8 cellular contexts compared by ENCODE assay signal in the genomic region with DNA sequence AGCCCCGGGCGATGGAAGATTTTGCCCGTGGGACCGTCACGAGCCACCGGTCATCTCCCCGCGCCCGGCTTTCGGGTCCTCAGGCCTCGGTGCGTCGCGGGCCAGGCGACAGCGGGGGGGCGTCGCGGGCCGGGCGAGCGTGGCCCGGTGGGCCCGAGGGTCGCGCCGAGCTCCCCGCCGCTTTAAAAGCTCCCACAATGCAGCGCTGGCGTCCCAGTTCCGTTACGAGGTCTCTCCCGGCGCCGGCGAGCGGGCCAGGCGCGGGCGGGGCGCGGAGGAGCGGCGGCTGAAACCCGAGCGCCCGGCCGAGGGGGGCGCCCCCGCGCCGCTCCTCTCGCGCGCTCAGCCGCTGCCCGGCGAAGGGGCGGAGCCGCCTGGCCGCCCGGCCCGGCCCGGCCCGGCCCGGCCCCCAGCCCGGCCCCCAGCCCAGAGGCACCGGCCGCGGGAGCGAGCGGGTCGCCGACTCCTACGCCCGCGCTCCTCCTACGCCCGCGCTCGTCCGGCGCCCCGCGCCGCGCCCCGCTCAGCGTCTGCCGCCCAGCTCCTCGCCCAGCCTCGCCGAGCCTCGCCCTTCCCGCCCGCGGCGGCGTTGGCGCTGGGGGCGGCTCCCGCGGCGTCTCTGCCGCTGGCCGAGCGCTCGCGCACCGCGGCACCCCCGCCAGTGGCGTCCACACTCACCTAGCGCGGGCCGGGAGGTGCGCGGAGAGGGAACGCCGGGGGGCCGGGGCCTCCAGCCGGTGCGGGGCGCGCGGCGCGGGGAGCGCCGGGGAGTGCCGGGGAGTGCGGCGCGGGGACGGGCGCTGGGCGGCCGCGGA. TPM values are rescaled to one million over a fixed set of nuclear protein-coding genes. Genes with fewer than 3 reads are reported as not detected.
A peak's percentile ranks its signal among the peaks of the same experiment; 100 is the strongest.
DNase-seq lines count a peak whose midpoint lies in the region; ATAC-seq and TF ChIP-seq lines count a peak whose summit lies in the region.

A gene with protein sequence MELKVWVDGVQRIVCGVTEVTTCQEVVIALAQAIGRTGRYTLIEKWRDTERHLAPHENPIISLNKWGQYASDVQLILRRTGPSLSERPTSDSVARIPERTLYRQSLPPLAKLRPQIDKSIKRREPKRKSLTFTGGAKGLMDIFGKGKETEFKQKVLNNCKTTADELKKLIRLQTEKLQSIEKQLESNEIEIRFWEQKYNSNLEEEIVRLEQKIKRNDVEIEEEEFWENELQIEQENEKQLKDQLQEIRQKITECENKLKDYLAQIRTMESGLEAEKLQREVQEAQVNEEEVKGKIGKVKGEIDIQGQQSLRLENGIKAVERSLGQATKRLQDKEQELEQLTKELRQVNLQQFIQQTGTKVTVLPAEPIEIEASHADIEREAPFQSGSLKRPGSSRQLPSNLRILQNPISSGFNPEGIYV (plus strand): TSS at position 429 of the 815 bp plus-strand sequence. CDS start 96,662 bp downstream, outside the sequence.

- peak within 1 kb of the TSS; percentile 43 to 82 (median 76) for H3K4me3 Mint-ChIP-seq in CD4-positive, CD25-positive, alpha-beta regulatory T cell

- peaks cover 8% of the 10 kb centered on the region for H3K4me1 ChIP-seq in CD4-positive, CD25-positive, alpha-beta regulatory T cell (ENCODE audit: control insufficient read depth, insufficient read depth, low read length, poor library complexity, severe bottlenecking)
- H3K4me1 ChIP-seq in cardiac muscle cell (ENCODE audit: low read depth): peaks cover 17% of the 10 kb centered on the region

- peaks cover 0 to 25% (median 7%) of the 10 kb centered on the region in 4 donors for H3K4me1 Mint-ChIP-seq in CD4-positive, CD25-positive, alpha-beta regulatory T cell

- no peak within 1 kb of the TSS for H3K27ac Mint-ChIP-seq in CD4-positive, CD25-positive, alpha-beta regulatory T cell

- peak in 1 of 2 donors; percentile 36 for ATAC-seq in CD4-positive, CD25-positive, alpha-beta regulatory T cell (ENCODE audit: low read depth in 2 of 2)
- ATAC-seq in GM18907 (IDR thresholded peaks at IDR 0.05; ENCODE audit: unreplicated experiment) (peak; percentile 84), HG03095 (IDR thresholded peaks at IDR 0.05; ENCODE audit: unreplicated experiment) (peak; percentile 88), omental fat pad (ENCODE audit: low FRiP score) (peak; percentile 83)

- H3K27ac ChIP-seq in CD4-positive, CD25-positive, alpha-beta regulatory T cell (ENCODE audit: insufficient read depth, low read length, poor library complexity, severe bottlenecking): no peak within 1 kb of the TSS
- H3K27ac ChIP-seq in cardiac muscle cell: peak within 1 kb of the TSS; percentile 99

- H3K4me3 ChIP-seq in CD4-positive, CD25-positive, alpha-beta regulatory T cell (ENCODE audit: low read depth, low read length): no peak within 1 kb of the TSS
- H3K4me3 ChIP-seq in cardiac muscle cell: peak within 1 kb of the TSS; percentile 99

- no peaks in the 10 kb centered on the region for H3K9me3 ChIP-seq in CD4-positive, CD25-positive, alpha-beta regulatory T cell (ENCODE audit: control insufficient read depth in 2 of 2, low read length in 2 of 2)
- no peaks in the 10 kb centered on the region for H3K9me3 ChIP-seq in cardiac muscle cell (ENCODE audit: low read depth)

- DNase-seq in CD4-positive, CD25-positive, alpha-beta regulatory T cell: peak in 1 of 3 donors; percentile 8
- DNase-seq in NCI-H69 (lab: John Stamatoyannopoulos, UW): peak; percentile 68
- DNase-seq in amniotic stem cell (lab: John Stamatoyannopoulos, UW): peak; percentile 64
- DNase-seq in cardiac muscle cell (ENCODE audit: low read depth in 1 of 2, low spot score in 1 of 2): peak; percentile 89 to 93
- no peak for DNase-seq in omental fat pad (ENCODE audit: low spot score)
- no peak for DNase-seq in NCI-H1694 treated with DMSO at 0.1 percent for 48 hours (lab: John Stamatoyannopoulos, UW)

- H3K27me3 ChIP-seq in CD4-positive, CD25-positive, alpha-beta regulatory T cell (ENCODE audit: control insufficient read depth, insufficient read depth, low read length): peaks cover 42% of the 10 kb centered on the region
- no peaks in the 10 kb centered on the region for H3K27me3 ChIP-seq in cardiac muscle cell

- TF ChIP-seq CTCF in cardiac muscle cell (IDR thresholded peaks at IDR 0.05; ENCODE audit: low read depth, low read length) (no peak), omental fat pad (IDR thresholded peaks at IDR 0.05) (no peak)

- no peaks in the 10 kb centered on the region for H3K36me3 ChIP-seq in CD4-positive, CD25-positive, alpha-beta regulatory T cell (ENCODE audit: control insufficient read depth, insufficient read depth, low read length)
- no peaks in the 10 kb centered on the region for H3K36me3 ChIP-seq in cardiac muscle cell

- H3K9me3 Mint-ChIP-seq in CD4-positive, CD25-positive, alpha-beta regulatory T cell: peaks cover 0 to 5% (median 0%) of the 10 kb centered on the region in 7 donors

- no peaks in the 10 kb centered on the region for H3K36me3 Mint-ChIP-seq in CD4-positive, CD25-positive, alpha-beta regulatory T cell

- peaks cover 67% of the 10 kb centered on the region for H3K27me3 Mint-ChIP-seq in CD4-positive, CD25-positive, alpha-beta regulatory T cell

RNA-seq across cellular contexts. Expression of the gene that starts here (rescaled TPM):
- total RNA-seq in CD4-positive, CD25-positive, alpha-beta regulatory T cell: 0.20 TPM
- not detected for polyA plus RNA-seq in CD4-positive, CD25-positive, alpha-beta regulatory T cell
- 30.6 and 56.4 TPM in 2 replicates for total RNA-seq in cardiac muscle cell
- polyA plus RNA-seq in cardiac muscle cell: 25.2 and 28.7 TPM in 2 replicates
- 10 to 100 TPM; 32.0 to 79.5 (median 50.8) TPM for total RNA-seq in omental fat pad

Comparison
In these comparisons a context has a peak if more than half of its experiments do, and no peak if none do; other contexts are left out.
1. RNA of the gene that starts here (total RNA-seq): 30.6 to 56.4 TPM in cardiac muscle cell and 32.0 to 79.5 TPM in omental fat pad; 0.20 TPM in CD4-positive, CD25-positive, alpha-beta regulatory T cell (single experiment); every median in the first group is over 10 times any median in the second.
2. RNA of the gene that starts here (polyA plus RNA-seq): 25.2 to 28.7 TPM in cardiac muscle cell; not detected in CD4-positive, CD25-positive, alpha-beta regulatory T cell; every median in the first group is over 10 times any median in the second.
3. DNase-seq: peak in NCI-H69 (single experiment), amniotic stem cell (single experiment) and cardiac muscle cell (2 of 2); none in omental fat pad (single experiment) and NCI-H1694 treated with DMSO at 0.1 percent for 48 hours (single experiment).